In genomic region chr2:112150447-112150846, GRCh38 we compare ENCODE assay signal across 10 cellular contexts. TPM values are rescaled to one million over a fixed set of nuclear protein-coding genes. Genes with fewer than 3 reads are reported as not detected.
A peak's percentile ranks its signal among the peaks of the same experiment; 100 is the strongest.
DNase-seq lines count a peak whose midpoint lies in the region; ATAC-seq and TF ChIP-seq lines count a peak whose summit lies in the region.
"Had no signal": no experiment of that assay in that cellular context is flagged by ENCODE, and none has a peak within 500 bp of the region (broad histone marks: within the 10 kb centered on the region; RNA-seq: fewer than 3 reads in every experiment).

No MANE protein-coding gene starts in this region.

- no peaks in the 10 kb centered on the region for H3K36me3 ChIP-seq in gastrocnemius medialis

- H3K9me3 ChIP-seq in gastrocnemius medialis: no peaks in the 10 kb centered on the region

- TF ChIP-seq CTCF in gastrocnemius medialis (IDR thresholded peaks at IDR 0.05 in 4 of 5, conservative IDR thresholded peaks at IDR 0.05 in 1 of 5): no peak

- no peak overlapping the region for H3K4me3 Mint-ChIP-seq in activated CD4-positive, alpha-beta memory T cell treated with anti-CD3 and anti-CD28 coated beads for 36 hours
- H3K4me3 Mint-ChIP-seq: activated naive CD8-positive, alpha-beta T cell treated with anti-CD3 and anti-CD28 coated beads, Interleukin-2, amount 50 U/mL, for 24 hours had no signal

- no peaks in the 10 kb centered on the region for H3K27me3 Mint-ChIP-seq in activated CD4-positive, alpha-beta memory T cell treated with anti-CD3 and anti-CD28 coated beads for 36 hours
- H3K27me3 Mint-ChIP-seq: activated naive CD8-positive, alpha-beta T cell treated with anti-CD3 and anti-CD28 coated beads, Interleukin-2, amount 50 U/mL, for 24 hours had no signal

- H3K36me3 Mint-ChIP-seq in activated CD4-positive, alpha-beta memory T cell treated with anti-CD3 and anti-CD28 coated beads for 36 hours: no peaks in the 10 kb centered on the region

- ATAC-seq in gastrocnemius medialis (peak; percentile 28 to 40), GM19467 (IDR thresholded peaks at IDR 0.05; ENCODE audit: unreplicated experiment) (no peak)
- ATAC-seq: activated naive CD8-positive, alpha-beta T cell treated with anti-CD3 and anti-CD28 coated beads, Interleukin-2, amount 50 U/mL, for 24 hours had no signal

- in situ Hi-C loops in gastrocnemius medialis (cut with MboI; ENCODE audit: low sequenced_read_pairs in 4 of 4): no loop called here

- peak; percentile 98 for DNase-seq in GM04503 (ENCODE audit: low read depth)
- DNase-seq in activated CD4-positive, alpha-beta memory T cell treated with anti-CD3 and anti-CD28 coated beads for 36 hours: peak; percentile 1
- DNase-seq in glomerular visceral epithelial cell (ENCODE audit: extremely low spot score): peak; percentile 93
- peak in 1 of 2 donors; percentile 33 for DNase-seq in gastrocnemius medialis
- DNase-seq in activated CD4-positive, alpha-beta T cell treated with anti-CD3 and anti-CD28 coated beads for 1 hour: no peak
- no peak for DNase-seq in NCI-H1930 (lab: John Stamatoyannopoulos, UW)
- no peak for DNase-seq in COLO829 (ENCODE audit: low spot score)
- DNase-seq: activated naive CD8-positive, alpha-beta T cell treated with anti-CD3 and anti-CD28 coated beads, Interleukin-2, amount 50 U/mL, for 24 hours; T-helper 2 cell had no signal

- TF ChIP-seq POLR2A in gastrocnemius medialis (IDR thresholded peaks at IDR 0.05): no peak

- intact Hi-C loops in activated CD4-positive, alpha-beta memory T cell treated with anti-CD3 and anti-CD28 coated beads for 36 hours (cut with micrococcal nuclease): no loop called here
- intact Hi-C loops in gastrocnemius medialis (cut with DNase I; ENCODE audit: low total_unique reads): no loop called here

- no peaks in the 10 kb centered on the region for H3K4me1 ChIP-seq in gastrocnemius medialis

- H3K27ac Mint-ChIP-seq in activated CD4-positive, alpha-beta memory T cell treated with anti-CD3 and anti-CD28 coated beads for 36 hours: no peak overlapping the region
- H3K27ac Mint-ChIP-seq: activated naive CD8-positive, alpha-beta T cell treated with anti-CD3 and anti-CD28 coated beads, Interleukin-2, amount 50 U/mL, for 24 hours had no signal

- H3K27ac ChIP-seq in gastrocnemius medialis: peak overlapping the region in 1 of 4 donors; percentile 67

- H3K27me3 ChIP-seq in gastrocnemius medialis: peaks cover 0 to 4% (median 0%) of the 10 kb centered on the region in 3 donors

- POLR2A ChIA-PET in activated CD4-positive, alpha-beta memory T cell treated with anti-CD3 and anti-CD28 coated beads for 36 hours (lab: Charles Lee): interaction anchor here (0.6 to 0.7 kb wide), 2 partner anchors 23 to 30 kb away, joined by 3 to 4 read pairs; no protein-coding TSS in a partner anchor

- no peaks in the 10 kb centered on the region for H3K9me3 Mint-ChIP-seq in activated CD4-positive, alpha-beta memory T cell treated with anti-CD3 and anti-CD28 coated beads for 36 hours
- H3K9me3 Mint-ChIP-seq: activated naive CD8-positive, alpha-beta T cell treated with anti-CD3 and anti-CD28 coated beads, Interleukin-2, amount 50 U/mL, for 24 hours had no signal

- peaks cover 26% of the 10 kb centered on the region for H3K4me1 Mint-ChIP-seq in activated CD4-positive, alpha-beta memory T cell treated with anti-CD3 and anti-CD28 coated beads for 36 hours (ENCODE audit: low read depth)

- CTCF ChIA-PET in activated CD4-positive, alpha-beta memory T cell treated with anti-CD3 and anti-CD28 coated beads for 36 hours (lab: Charles Lee): interaction anchor here (1.4 kb wide), 1 partner anchor 28 kb away, joined by 3 read pairs; no protein-coding TSS in a partner anchor

- no peak overlapping the region for H3K4me3 ChIP-seq in gastrocnemius medialis

RNA-seq across cellular contexts. Expression of gene FBLN7, which starts 12.3 kb away (rescaled TPM):
- 10 to 100 TPM; 38.9 to 40.2 TPM for total RNA-seq in activated CD4-positive, alpha-beta memory T cell treated with anti-CD3 and anti-CD28 coated beads for 36 hours
- total RNA-seq in gastrocnemius medialis: 1 to 10 TPM in 1 of 4 donors, under 1 TPM in 3; 0.41 to 3.3 (median 0.54) TPM

Comparison
In these comparisons a context has a peak if more than half of its experiments do, and no peak if none do; other contexts are left out.
1. DNase-seq: peak in GM04503 (single experiment), activated CD4-positive, alpha-beta memory T cell treated with anti-CD3 and anti-CD28 coated beads for 36 hours (single experiment) and glomerular visceral epithelial cell (single experiment); none in activated CD4-positive, alpha-beta T cell treated with anti-CD3 and anti-CD28 coated beads for 1 hour (single experiment), NCI-H1930 (0 of 2) and COLO829 (single experiment).
2. RNA of gene FBLN7, which starts 12.3 kb away (total RNA-seq): 38.9 to 40.2 TPM in activated CD4-positive, alpha-beta memory T cell treated with anti-CD3 and anti-CD28 coated beads for 36 hours; 0.41 to 3.3 TPM in gastrocnemius medialis; every median in the first group is over 4 times any median in the second.